24 cellular contexts compared by ENCODE assay signal in genomic region chr12:107818984-107819383, GRCh38. TPM values are rescaled to one million over a fixed set of nuclear protein-coding genes. Genes with fewer than 3 reads are reported as not detected.
DNase-seq lines count a peak whose midpoint lies in the region; ATAC-seq, FAIRE-seq and TF ChIP-seq lines count a peak whose summit lies in the region.
"Had no signal": no experiment of that assay in that cellular context is flagged by ENCODE, and none has a peak within 500 bp of the region (broad histone marks: within the 10 kb centered on the region; RNA-seq: fewer than 3 reads in every experiment).

No MANE protein-coding gene starts in this region.

- DNase-seq in Daoy (ENCODE audit: low read depth) (peak; percentile 65), PC-3 (peak; percentile 37), epithelial cell of proximal tubule (ENCODE audit: low read depth) (peak; percentile 3), osteoblast (ENCODE audit: insufficient read length, low spot score, missing footprints) (peak; percentile 88), spleen (no peak), DMS114 treated with DMSO at 0.1 percent for 48 hours (lab: John Stamatoyannopoulos, UW; ENCODE audit: unreplicated experiment) (no peak), small intestine (no peak)
- DNase-seq in stimulated activated CD4-positive, alpha-beta T cell treated with anti-CD3 and anti-CD28 coated beads, Interleukin-12 subunit alpha, Interleukin-12 subunit beta, amount 100 ng/mL, for 4 hours: no peak
- DNase-seq: activated CD4-positive, alpha-beta T cell treated with anti-CD3 and anti-CD28 coated beads for 1 hour; CD4-positive, alpha-beta T cell; H9; immature natural killer cell; Karpas-422; NCI-H1930; NCI-H748 treated with DMSO at 0.1 percent for 48 hours; stimulated activated CD4-positive, alpha-beta T cell treated with anti-CD3 and anti-CD28 coated beads, Interleukin-1b, Interleukin-23, amount 100 ng/mL, for 48 hours; stimulated activated CD8-positive, alpha-beta memory T cell treated with anti-CD3 and anti-CD28 coated beads, Interleukin-4, amount 100 ng/mL, for 48 hours; trophoblast cell had no signal

- no peak overlapping the region for H3K9ac ChIP-seq in PC-3 (ENCODE audit: low read length)

- H3K9me3 ChIP-seq in PC-3 (ENCODE audit: low read length): peaks cover 8% of the 10 kb centered on the region
- peaks cover 10% of the 10 kb centered on the region for H3K9me3 ChIP-seq in osteoblast (ENCODE audit: low read depth, low read length)
- peaks cover 0 to 38% (median 28%) of the 10 kb centered on the region in 8 donors for H3K9me3 ChIP-seq in spleen
- H3K9me3 ChIP-seq in small intestine (ENCODE audit: control insufficient read depth, low read depth): peaks cover 1% of the 10 kb centered on the region

- H3K4me1 ChIP-seq in PC-3 (ENCODE audit: insufficient read depth, low read length): no peaks in the 10 kb centered on the region
- H3K4me1 ChIP-seq in osteoblast (ENCODE audit: insufficient read depth, low read length): peaks cover 11% of the 10 kb centered on the region
- no peaks in the 10 kb centered on the region for H3K4me1 ChIP-seq in spleen
- H3K4me1 ChIP-seq in small intestine (ENCODE audit: control insufficient read depth in 2 of 2, insufficient read depth in 1 of 2, low read depth in 1 of 2, low read length in 1 of 2): no peaks in the 10 kb centered on the region

- no peak overlapping the region for H3K27ac ChIP-seq in PC-3 (ENCODE audit: low read length)
- H3K27ac ChIP-seq in osteoblast (ENCODE audit: low read depth, low read length): no peak overlapping the region
- no peak overlapping the region for H3K27ac ChIP-seq in spleen
- H3K27ac ChIP-seq in small intestine (ENCODE audit: low read depth in 1 of 2, low read length in 1 of 2): no peak overlapping the region

- H3K4me3 ChIP-seq in PC-3 (ENCODE audit: low read length): no peak overlapping the region
- H3K4me3 ChIP-seq in epithelial cell of proximal tubule (ENCODE audit: low read depth, low read length): no peak overlapping the region
- no peak overlapping the region for H3K4me3 ChIP-seq in osteoblast (ENCODE audit: insufficient read depth, low read length)
- no peak overlapping the region for H3K4me3 ChIP-seq in spleen
- no peak overlapping the region for H3K4me3 ChIP-seq in small intestine (ENCODE audit: low read depth in 1 of 2, low read length in 2 of 2)

- peaks cover 36% of the 10 kb centered on the region for H3K27me3 ChIP-seq in PC-3 (ENCODE audit: low read length)
- peaks cover 3% of the 10 kb centered on the region for H3K27me3 ChIP-seq in osteoblast (ENCODE audit: insufficient read depth, low read length)
- peaks cover 0 to 13% (median 0%) of the 10 kb centered on the region in 7 donors for H3K27me3 ChIP-seq in spleen (replicated peaks in 1 of 7)
- H3K27me3 ChIP-seq in small intestine (ENCODE audit: control insufficient read depth in 2 of 2, insufficient read depth in 2 of 2, low read length in 2 of 2): peaks cover 0 to 4% of the 10 kb centered on the region in 2 donors

- POLR2A ChIA-PET in PC-3 (lab: Charles Lee; ENCODE audit: unreplicated experiment): no interaction called here

- no peaks in the 10 kb centered on the region for H4K20me1 ChIP-seq in PC-3 (ENCODE audit: low read length)
- no peaks in the 10 kb centered on the region for H4K20me1 ChIP-seq in osteoblast (ENCODE audit: insufficient read depth, low read length)

- no peak for TF ChIP-seq CTCF in PC-3 (conservative IDR thresholded peaks at IDR 0.05; ENCODE audit: low read depth, low read length)
- TF ChIP-seq CTCF in epithelial cell of proximal tubule (conservative IDR thresholded peaks at IDR 0.05; ENCODE audit: low read depth, low read length): no peak
- no peak for TF ChIP-seq CTCF in osteoblast (IDR thresholded peaks at IDR 0.05; ENCODE audit: extremely low read depth, low read depth, low read length)
- TF ChIP-seq CTCF in spleen (IDR thresholded peaks at IDR 0.05 in 8 of 11, conservative IDR thresholded peaks at IDR 0.05 in 3 of 11): no peak

- intact Hi-C loops in PC-3 (cut with micrococcal nuclease): no loop called here
- intact Hi-C loops in spleen (cut with DNase I; ENCODE audit: low total_unique reads): no loop called here

- no peaks in the 10 kb centered on the region for H3F3A ChIP-seq in PC-3 (ENCODE audit: low read length, unreplicated experiment)

- FAIRE-seq in small intestine (lab: Jason Lieb, UNC): no peak
- FAIRE-seq: frontal cortex had no signal

- no peak for TF ChIP-seq POLR2A in spleen (IDR thresholded peaks at IDR 0.05)

- H3K79me2 ChIP-seq in PC-3 (ENCODE audit: low read length) (no peaks in the 10 kb centered on the region), osteoblast (ENCODE audit: insufficient read depth, low read length) (no peaks in the 10 kb centered on the region)

- ATAC-seq in PC-3: peak; percentile 38

- CTCF ChIA-PET in PC-3 (lab: Charles Lee): interaction anchor here (0.5 kb wide), 1 partner anchor 143 kb away, joined by 5 read pairs; no protein-coding TSS in a partner anchor

- H2AFZ ChIP-seq in PC-3 (ENCODE audit: low read length): no peak overlapping the region
- no peak overlapping the region for H2AFZ ChIP-seq in osteoblast (ENCODE audit: low read length)

- BruUV-seq in PC-3 (replicated peaks; lab: Mats Ljungman, UMichigan): no TSS peak

- no peak overlapping the region for H3K4me2 ChIP-seq in PC-3 (ENCODE audit: low read length)
- no peak overlapping the region for H3K4me2 ChIP-seq in osteoblast (ENCODE audit: insufficient read depth, low read length)

- WGBS in spleen, 5 donors: 63 to 80% (median 70%) methylated on average over 6 to 7 of the region's 7 CpGs
- 63 to 71% (median 65%) methylated on average over 7 of the region's 7 CpGs for WGBS in small intestine, 3 donors

- H3K36me3 ChIP-seq in PC-3 (ENCODE audit: low read depth, low read length): no peaks in the 10 kb centered on the region
- H3K36me3 ChIP-seq in osteoblast (ENCODE audit: insufficient read depth, low read length): no peaks in the 10 kb centered on the region
- H3K36me3 ChIP-seq in spleen: no peaks in the 10 kb centered on the region
- no peaks in the 10 kb centered on the region for H3K36me3 ChIP-seq in small intestine (ENCODE audit: control insufficient read depth in 2 of 2, insufficient read depth in 2 of 2, low read length in 2 of 2)

- H3K9me2 ChIP-seq in PC-3 (replicated peaks; ENCODE audit: low read length): no peaks in the 10 kb centered on the region

RNA-seq across cellular contexts. Expression of gene ASCL4, which starts 44.5 kb away (rescaled TPM):
- not detected in 2 replicates for total RNA-seq in Daoy (2014; rRNA removed; shearing (Covaris generic))
- total RNA-seq in PC-3 (2014; rRNA removed): not detected in 2 replicates
- total RNA-seq in epithelial cell of proximal tubule: not detected in 2 replicates
- total RNA-seq in osteoblast: not detected in 2 replicates
- total RNA-seq in spleen: not detected
- polyA plus RNA-seq in spleen: under 1 TPM; 0.03 to 0.13 (median 0.05) TPM
- polyA plus RNA-seq in small intestine: not detected
- total RNA-seq: CD4-positive, alpha-beta T cell; dermis microvascular lymphatic vessel endothelial cell; frontal cortex; H9; mucosa of gallbladder; pulmonary artery endothelial cell; T-helper 1 cell treated with Interleukin-12 subunit alpha and Interleukin-12 subunit beta and Interleukin-4 antibody, amounts not matched to agents 30 ng/mL and 1 ng/mL, for 36 hours had no signal
- polyA plus RNA-seq: adipose tissue, immature natural killer cell had no signal

RNA-seq across cellular contexts. Expression of gene PRDM4, which starts 58.0 kb away (rescaled TPM):
- 39.9 and 43.2 TPM in 2 replicates for total RNA-seq in Daoy (2014; rRNA removed; shearing (Covaris generic))
- 22.6 and 33.2 TPM in 2 replicates for total RNA-seq in PC-3 (2014; rRNA removed)
- total RNA-seq in epithelial cell of proximal tubule: 22.8 and 34.1 TPM in 2 replicates
- 36.8 and 39.1 TPM in 2 replicates for total RNA-seq in osteoblast
- total RNA-seq in spleen: 10 to 100 TPM; 24.9 to 38.4 (median 30.0) TPM
- polyA plus RNA-seq in spleen: 1 to 10 TPM; 8.2 to 9.3 (median 8.7) TPM
- polyA plus RNA-seq in small intestine: 10 to 100 TPM; 13.0 to 14.5 (median 13.7) TPM

Comparison
In these comparisons a context has a peak if more than half of its experiments do, and no peak if none do; other contexts are left out.
1. DNase-seq: peak in Daoy (single experiment), PC-3 (single experiment), epithelial cell of proximal tubule (single experiment) and osteoblast (single experiment); none in stimulated activated CD4-positive, alpha-beta T cell treated with anti-CD3 and anti-CD28 coated beads, Interleukin-12 subunit alpha, Interleukin-12 subunit beta, amount 100 ng/mL, for 4 hours (single experiment), spleen (single experiment), DMS114 treated with DMSO at 0.1 percent for 48 hours (single experiment) and small intestine (single experiment).